In genomic region chr16:20642833-20643232, GRCh38 we compare ENCODE assay signal across 12 cellular contexts. TPM values are rescaled to one million over a fixed set of nuclear protein-coding genes. Genes with fewer than 3 reads are reported as not detected.
DNase-seq lines count a peak whose midpoint lies in the region; ATAC-seq, FAIRE-seq and TF ChIP-seq lines count a peak whose summit lies in the region.
"Not testable (repeated sequence)": the region's sequence is repeated elsewhere in the genome, so short reads cannot be mapped to it uniquely, and the experiment has no call there.
"Had no signal": no experiment of that assay in that cellular context is flagged by ENCODE, and none has a peak within 500 bp of the region (broad histone marks: within the 10 kb centered on the region; RNA-seq: fewer than 3 reads in every experiment).

No MANE protein-coding gene starts in this region.

- not testable (repeated sequence) for H3K79me2 ChIP-seq in Loucy (ENCODE audit: insufficient read depth, low read length); HepG2 (ENCODE audit: insufficient read depth, low read length)

- H3K27ac ChIP-seq in HepG2 (ENCODE audit: extremely low read length, insufficient read depth, low read length), result not testable (repeated sequence)

- not testable (repeated sequence) for H3K9me2 ChIP-seq in Loucy (replicated peaks; ENCODE audit: low read depth, low read length)

- H2AFZ ChIP-seq in Loucy (ENCODE audit: low read length); HepG2 (ENCODE audit: low read length): not testable (repeated sequence)

- H4K20me1 ChIP-seq in Loucy (ENCODE audit: insufficient read depth, low read length, poor library complexity, severe bottlenecking); HepG2 (ENCODE audit: insufficient read depth, low read length): not testable (repeated sequence)

- POLR2A ChIA-PET in HepG2 (lab: Yijun Ruan, JAX), result interaction anchor here (1.2 kb wide), 1 partner anchor 33 kb away, joined by 3 read pairs; no protein-coding TSS in a partner anchor

- not testable (repeated sequence) for H3K9me3 ChIP-seq in Loucy (ENCODE audit: insufficient read depth, low read depth, low read length); HepG2 (ENCODE audit: low read length)

- not testable (repeated sequence) for TF ChIP-seq POLR2A in HepG2 (IDR thresholded peaks at IDR 0.05; ENCODE audit: insufficient read depth in 1 of 2, low read depth in 2 of 2, low read length in 2 of 2)

- CTCF ChIA-PET in HepG2 (lab: Yijun Ruan, JAX; ENCODE audit: low intra/inter-chr PET ratio, low total read pairs), result not testable (repeated sequence)

- 52% methylated on average over 2 of the region's 2 CpGs for WGBS in HepG2 (ENCODE audit: low lambda C conversion rate)

- H3F3A ChIP-seq in Loucy (ENCODE audit: low read depth), result not testable (repeated sequence)

- not testable (repeated sequence) for FAIRE-seq in HepG2 (lab: Jason Lieb, UNC)

- H3K27me3 ChIP-seq in Loucy (ENCODE audit: insufficient read depth, low read length, poor library complexity, severe bottlenecking); HepG2 (ENCODE audit: control insufficient read depth in 1 of 2, insufficient read depth in 2 of 2, low read length in 2 of 2): not testable (repeated sequence)

- ATAC-seq in HepG2, result peak; percentile 56; the same call in 2 of the 3 replicates

- intact Hi-C loops in HepG2 (cut with micrococcal nuclease; ENCODE audit: unreplicated experiment), result not testable (repeated sequence)

- H3K4me2 ChIP-seq in Loucy (ENCODE audit: low read depth, low read length, poor library complexity, severe bottlenecking), result peak overlapping the region; percentile 59
- not testable (repeated sequence) for H3K4me2 ChIP-seq in HepG2 (ENCODE audit: low read depth, low read length)

- not testable (repeated sequence) for H3K4me3 ChIP-seq in Loucy (ENCODE audit: low read length, poor library complexity, severe bottlenecking); HepG2 (replicated peaks in 1 of 3; ENCODE audit: insufficient read depth in 1 of 3, low read depth in 2 of 3, low read length in 3 of 3)

- peak; percentile 34 for DNase-seq in ELF-1 (ENCODE audit: low read depth, low spot score)
- peak; percentile 27 for DNase-seq in NCI-H748 (lab: John Stamatoyannopoulos, UW; ENCODE audit: unreplicated experiment)
- DNase-seq in HepG2 (ENCODE audit: low spot score), result not testable (repeated sequence)

- in situ Hi-C loops in HepG2 (cut with HindIII; ENCODE audit: extremely low pct_ligation_motif_present, low pct_unique_long_range_greater_than_20kb), result not testable (repeated sequence)

- TF ChIP-seq EP300 in HepG2 (IDR thresholded peaks at IDR 0.05; ENCODE audit: low read depth in 2 of 2, low read length in 2 of 2), result 0 out of 4 replicates have a peak, but pooled peaks of 1 of the 2 experiments have one; percentile 11
- not testable (repeated sequence) for TF ChIP-seq EP300 in HepG2 (CRISPR knock-in tag; IDR thresholded peaks at IDR 0.05; ENCODE audit: borderline replicate concordance)

- H3K36me3 ChIP-seq in Loucy (ENCODE audit: insufficient read depth, low read length); HepG2 (replicated peaks in 1 of 2; ENCODE audit: control insufficient read depth in 1 of 2, insufficient read depth in 2 of 2, low read length in 2 of 2): not testable (repeated sequence)

- H3K4me1 ChIP-seq in Loucy (ENCODE audit: insufficient read depth, low read length, poor library complexity, severe bottlenecking) (peaks cover 13% of the 10 kb centered on the region), HepG2 (ENCODE audit: insufficient read depth, low read length) (peaks cover 31% of the 10 kb centered on the region)

- BruUV-seq in HepG2 (replicated peaks; lab: Mats Ljungman, UMichigan), result not testable (repeated sequence)

- H3K9ac ChIP-seq in Loucy (ENCODE audit: low read depth, low read length, poor library complexity, severe bottlenecking); HepG2 (ENCODE audit: insufficient read depth, low read depth, low read length): not testable (repeated sequence)

- TF ChIP-seq CTCF in Loucy (conservative IDR thresholded peaks at IDR 0.05; ENCODE audit: low read length); HepG2 (CRISPR knock-in tag; IDR thresholded peaks at IDR 0.05): not testable (repeated sequence)

- TF ChIP-seq RAD21 in HepG2 (CRISPR knock-in tag; IDR thresholded peaks at IDR 0.05), result not testable (repeated sequence)

TF ChIP-seq in HepG2, 621 proteins besides CTCF, POLR2A, EP300 and RAD21 (continues in another document):
- TF ChIP-seq SOX6 (IDR thresholded peaks at IDR 0.05), result not testable (repeated sequence)
- TF ChIP-seq SOX6 (CRISPR knock-in tag; IDR thresholded peaks at IDR 0.05), result peak; percentile 24; the same call in 1 of the 2 replicates
- peak; percentile 24 to 65; a peak in 2 of 4 replicates for TF ChIP-seq NR2F1 (CRISPR knock-in tag; IDR thresholded peaks at IDR 0.05)
- TF ChIP-seq ZMYM4 (CRISPR knock-in tag; IDR thresholded peaks at IDR 0.05), result peak; percentile 38; the same call in 1 of the 2 replicates
- TF ChIP-seq TARDBP (CRISPR knock-in tag; IDR thresholded peaks at IDR 0.05), result peak; percentile 40; the same call in 1 of the 2 replicates
- peak; percentile 97 for TF ChIP-seq HHEX (CRISPR knock-in tag; IDR thresholded peaks at IDR 0.05)
- TF ChIP-seq HNF4A (CRISPR knock-in tag; IDR thresholded peaks at IDR 0.05), result peak; percentile 33; the same call in 1 of the 2 replicates
- peak; percentile 43; the same call in 1 of the 2 replicates for TF ChIP-seq KLF12 (CRISPR knock-in tag; IDR thresholded peaks at IDR 0.05; ENCODE audit: borderline replicate concordance)
- TF ChIP-seq FOXA3 (CRISPR knock-in tag; IDR thresholded peaks at IDR 0.05), result peak; percentile 90
- peak; percentile 54; the same call in 1 of the 2 replicates for TF ChIP-seq FOXJ3 (CRISPR knock-in tag; IDR thresholded peaks at IDR 0.05; ENCODE audit: borderline replicate concordance)
- TF ChIP-seq RARA (CRISPR knock-in tag; IDR thresholded peaks at IDR 0.05), result peak; percentile 83
- peak; percentile 73 for TF ChIP-seq NR2F6 (IDR thresholded peaks at IDR 0.05)
- peak; percentile 49; the same call in 1 of the 2 replicates for TF ChIP-seq NR2F6 (CRISPR knock-in tag; IDR thresholded peaks at IDR 0.05)
- peak; percentile 53; the same call in 1 of the 2 replicates for TF ChIP-seq ARID5B (CRISPR knock-in tag; IDR thresholded peaks at IDR 0.05)
- TF ChIP-seq FOXK1 (CRISPR knock-in tag; IDR thresholded peaks at IDR 0.05; ENCODE audit: borderline replicate concordance, low read depth), result peak; percentile 46; the same call in 1 of the 2 replicates

RNA-seq across cellular contexts. Expression of gene ACSM1, which starts 54.6 kb away (rescaled TPM):
- total RNA-seq in HepG2 (2016; rRNA removed; fragmentation: Illumina TruSeq; extraction: Trizol), result 0.71 and 1.1 TPM in 2 replicates
- total RNA-seq in HepG2 (2016; cell fraction: cytosol; rRNA removed; fragmentation: Illumina TruSeq; extraction: Trizol; ENCODE audit: low read depth), result 0.26 and 0.91 TPM in 2 replicates
- 0.80 and 0.82 TPM in 2 replicates for total RNA-seq in HepG2 (2016; cell fraction: insoluble cytoplasmic fraction; rRNA removed; fragmentation: Illumina TruSeq; extraction: Trizol)
- total RNA-seq in HepG2 (2016; cell fraction: membrane; rRNA removed; fragmentation: Illumina TruSeq; extraction: Trizol), result 0.69 and 0.80 TPM in 2 replicates
- 1.1 and 1.6 TPM in 2 replicates for total RNA-seq in HepG2 (2016; cell fraction: nucleus; rRNA removed; fragmentation: Illumina TruSeq; extraction: Trizol)
- polyA plus RNA-seq in HepG2 (2011; rRNA removed), result 0.73 and 0.77 TPM in 2 replicates
- 0.44 and 0.97 TPM in 2 replicates for polyA plus RNA-seq in HepG2 (2011; cell fraction: cytosol; rRNA removed)
- polyA plus RNA-seq in HepG2 (2011; cell fraction: nucleus; rRNA removed), result 0.40 and 1.1 TPM in 2 replicates
- 0.68 and 0.71 TPM in 2 replicates for polyA plus RNA-seq in HepG2 (2012)
- polyA plus RNA-seq in HepG2 (2016; cell fraction: cytosol; fragmentation: Illumina TruSeq; extraction: Trizol; ENCODE audit: low read depth), result 0.17 and 0.42 TPM in 2 replicates
- polyA plus RNA-seq in HepG2 (2016; cell fraction: insoluble cytoplasmic fraction; fragmentation: Illumina TruSeq; extraction: Trizol; ENCODE audit: low read depth), result 0.75 and 0.91 TPM in 2 replicates
- 0.35 and 0.45 TPM in 2 replicates for polyA plus RNA-seq in HepG2 (2016; cell fraction: membrane; fragmentation: Illumina TruSeq; extraction: Trizol; ENCODE audit: low read depth)
- polyA plus RNA-seq in HepG2 (2016; cell fraction: nucleus; fragmentation: Illumina TruSeq; extraction: Trizol; ENCODE audit: insufficient read depth, low read depth), result 0.93 and 1.4 TPM in 2 replicates
- 0.84 TPM in 1 of 2 replicates, not detected in the other for polyA minus RNA-seq in HepG2 (2011; rRNA and poly(A)+ RNA removed; ENCODE audit: low replicate concordance)
- polyA minus RNA-seq in HepG2 (2011; cell fraction: cytosol; rRNA and poly(A)+ RNA removed), result 0.30 TPM in 1 of 2 replicates, not detected in the other
- polyA minus RNA-seq in HepG2 (2011; cell fraction: nucleus; rRNA and poly(A)+ RNA removed), result 0.77 and 0.87 TPM in 2 replicates
- total RNA-seq: A172; A673; Caco-2; CD4-positive, CD25-positive, alpha-beta regulatory T cell; Daoy had no signal
- polyA plus RNA-seq: A549, AG04450, BJ had no signal
